Comparison of ENCODE assay signal across 11 cellular contexts in genomic region chr14:35669782-35670181, GRCh38.
DNase-seq lines count a peak whose midpoint lies in the region; ATAC-seq and TF ChIP-seq lines count a peak whose summit lies in the region.
"Had no signal": no experiment of that assay in that cellular context is flagged by ENCODE, and none has a peak within 500 bp of the region (broad histone marks: within the 10 kb centered on the region; RNA-seq: fewer than 3 reads in every experiment).

No MANE protein-coding gene starts in this region.

- H3K4me3 Mint-ChIP-seq in Caco-2 (ENCODE audit: unreplicated experiment) (no peak overlapping the region), endodermal cell (no peak overlapping the region)
- H3K4me3 Mint-ChIP-seq: activated B cell treated with CpG ODN at 0.5 μM for 24 hours, nephron had no signal

- no peaks in the 10 kb centered on the region for H3K9me3 Mint-ChIP-seq in Caco-2 (ENCODE audit: unreplicated experiment)
- H3K9me3 Mint-ChIP-seq in endodermal cell, result no peaks in the 10 kb centered on the region
- H3K9me3 Mint-ChIP-seq: activated B cell treated with CpG ODN at 0.5 μM for 24 hours, nephron had no signal

- peak; percentile 50 for ATAC-seq in HG03520 (IDR thresholded peaks at IDR 0.05; ENCODE audit: unreplicated experiment)
- peak; percentile 98 for ATAC-seq in RWPE2 (ENCODE audit: low read depth)
- ATAC-seq in right cardiac atrium, result no peak
- ATAC-seq in sciatic nerve, result no peak

- H3K27ac ChIP-seq in RWPE2 (ENCODE audit: poor library complexity, severe bottlenecking) (peak overlapping the region; percentile 37), right cardiac atrium (ENCODE audit: low read length) (no peak overlapping the region), endodermal cell (ENCODE audit: low read depth, low read length) (no peak overlapping the region)
- H3K27ac ChIP-seq: testis had no signal

- POLR2A ChIA-PET in Caco-2 (lab: Charles Lee), result interaction anchor here (0.5 to 0.6 kb wide), 2 partner anchors 379 to 1610 kb away, joined by 4 to 6 read pairs; no protein-coding TSS in a partner anchor

- H3K27me3 Mint-ChIP-seq in Caco-2 (ENCODE audit: insufficient read depth, unreplicated experiment) (no peaks in the 10 kb centered on the region), endodermal cell (ENCODE audit: insufficient read depth) (no peaks in the 10 kb centered on the region)
- H3K27me3 Mint-ChIP-seq: activated B cell treated with CpG ODN at 0.5 μM for 24 hours had no signal

- intact Hi-C loops in Caco-2 (cut with micrococcal nuclease; ENCODE audit: unreplicated experiment), result no loop called here
- intact Hi-C loops in right cardiac atrium (cut with DNase I), result no loop called here
- intact Hi-C loops in sciatic nerve (cut with DNase I), result no loop called here

- no peaks in the 10 kb centered on the region for H3K9me3 ChIP-seq in Caco-2
- no peaks in the 10 kb centered on the region for H3K9me3 ChIP-seq in RWPE2 (ENCODE audit: severe bottlenecking)
- H3K9me3 ChIP-seq in right cardiac atrium (ENCODE audit: control insufficient read depth, low read length), result no peaks in the 10 kb centered on the region
- no peaks in the 10 kb centered on the region for H3K9me3 ChIP-seq in endodermal cell (ENCODE audit: control insufficient read depth, low read length)
- H3K9me3 ChIP-seq: testis had no signal

- DNase-seq in Caco-2 (peak; percentile 41 to 59), RWPE2 (ENCODE audit: low spot score) (no peak), kidney tubule cell (ENCODE audit: low spot score) (peak; percentile 82), right cardiac atrium (no peak), endodermal cell (no peak), hypothalamus (lab: John Stamatoyannopoulos, UW) (no peak), sciatic nerve (ENCODE audit: low spot score) (no peak)
- DNase-seq: activated B cell treated with CpG ODN at 0.5 μM for 24 hours, testis had no signal

- H3K4me3 ChIP-seq in Caco-2 (ENCODE audit: low read depth, low read length) (no peak overlapping the region), RWPE2 (ENCODE audit: severe bottlenecking) (no peak overlapping the region), right cardiac atrium (ENCODE audit: low read length) (no peak overlapping the region), endodermal cell (ENCODE audit: low read length) (no peak overlapping the region)
- H3K4me3 ChIP-seq: testis had no signal

- H3K27ac Mint-ChIP-seq in Caco-2 (ENCODE audit: unreplicated experiment) (no peak overlapping the region), endodermal cell (no peak overlapping the region)
- H3K27ac Mint-ChIP-seq: activated B cell treated with CpG ODN at 0.5 μM for 24 hours, nephron had no signal

- peaks cover 23% of the 10 kb centered on the region for H3K4me1 Mint-ChIP-seq in Caco-2 (ENCODE audit: low read depth, unreplicated experiment)
- no peaks in the 10 kb centered on the region for H3K4me1 Mint-ChIP-seq in endodermal cell
- H3K4me1 Mint-ChIP-seq: activated B cell treated with CpG ODN at 0.5 μM for 24 hours, nephron had no signal

- no peaks in the 10 kb centered on the region for H3K36me3 ChIP-seq in Caco-2 (ENCODE audit: control insufficient read depth, insufficient read depth, low read length)
- peaks cover 60% of the 10 kb centered on the region for H3K36me3 ChIP-seq in RWPE2 (ENCODE audit: low read depth)
- H3K36me3 ChIP-seq in endodermal cell (ENCODE audit: control insufficient read depth, insufficient read depth, low read length), result peaks cover 22% of the 10 kb centered on the region

- 91% methylated on average over 3 of the region's 3 CpGs for WGBS in right cardiac atrium
- 96% methylated on average over 2 to 3 of the region's 3 CpGs for WGBS in endodermal cell (ENCODE audit: insufficient coverage in 1 of 2, insufficient read length in 1 of 2), 2 experiments

- no peaks in the 10 kb centered on the region for H3K36me3 Mint-ChIP-seq in Caco-2 (ENCODE audit: insufficient read depth, unreplicated experiment)
- peaks cover 11% of the 10 kb centered on the region for H3K36me3 Mint-ChIP-seq in endodermal cell (ENCODE audit: low read depth)

- CTCF ChIA-PET in Caco-2 (lab: Charles Lee), result interaction anchor here (0.7 kb wide), 1 partner anchor 17 kb away, joined by 3 read pairs; no protein-coding TSS in a partner anchor

- TF ChIP-seq CTCF in Caco-2 (IDR thresholded peaks at IDR 0.05; ENCODE audit: insufficient read depth in 1 of 2, low read depth in 1 of 2, low read length in 1 of 2, severe bottlenecking in 1 of 2, unreplicated experiment in 1 of 2) (no peak), RWPE2 (IDR thresholded peaks at IDR 0.05; ENCODE audit: poor library complexity, severe bottlenecking) (no peak), endodermal cell (conservative IDR thresholded peaks at IDR 0.05) (no peak)

- H3K27me3 ChIP-seq in Caco-2 (replicated peaks; ENCODE audit: control insufficient read depth, insufficient read depth, low read length), result no peaks in the 10 kb centered on the region
- no peaks in the 10 kb centered on the region for H3K27me3 ChIP-seq in RWPE2 (ENCODE audit: insufficient read depth, poor library complexity, severe bottlenecking)
- H3K27me3 ChIP-seq in right cardiac atrium (ENCODE audit: control insufficient read depth, insufficient read depth), result no peaks in the 10 kb centered on the region
- no peaks in the 10 kb centered on the region for H3K27me3 ChIP-seq in endodermal cell (ENCODE audit: control insufficient read depth, insufficient read depth, low read length, poor library complexity, severe bottlenecking)
- H3K27me3 ChIP-seq: testis had no signal

- no peak overlapping the region for H3K9ac ChIP-seq in endodermal cell (ENCODE audit: extremely low read depth, low read length, poor library complexity, severe bottlenecking)

- BruUV-seq in Caco-2 (replicated peaks; lab: Mats Ljungman, UMichigan), result no TSS peak

- H3K4me1 ChIP-seq in Caco-2 (peaks cover 13% of the 10 kb centered on the region), RWPE2 (ENCODE audit: insufficient read depth, poor library complexity, severe bottlenecking) (peaks cover 20% of the 10 kb centered on the region), right cardiac atrium (ENCODE audit: control insufficient read depth, insufficient read depth, low read length) (no peaks in the 10 kb centered on the region), endodermal cell (ENCODE audit: control insufficient read depth, insufficient read depth, low read length) (no peaks in the 10 kb centered on the region)
- H3K4me1 ChIP-seq: testis had no signal

Comparison
In these comparisons a context has a peak if more than half of its experiments do, and no peak if none do; other contexts are left out.
1. DNase-seq: peak in Caco-2 (2 of 2) and kidney tubule cell (single experiment); none in RWPE2 (single experiment), right cardiac atrium (0 of 3), endodermal cell (single experiment), hypothalamus (0 of 51) and sciatic nerve (single experiment).
2. ATAC-seq: peak in HG03520 (single experiment) and RWPE2 (single experiment); none in right cardiac atrium (0 of 2) and sciatic nerve (single experiment).